22 cellular contexts compared by ENCODE assay signal in genomic region chr11:69966583-69966835, GRCh38.
"Had no signal": no experiment of that assay in that cellular context is flagged by ENCODE, and none has a peak within 500 bp of the region (broad histone marks: within the 10 kb centered on the region; RNA-seq: fewer than 3 reads in every experiment).

No MANE protein-coding gene starts in this region.

- H3K9ac ChIP-seq: KMS-11 had no signal

- H3K4me2 ChIP-seq: KMS-11 had no signal

- H3K36me3 Mint-ChIP-seq: IgD-negative memory B cell had no signal

- H3K4me3 ChIP-seq: K562, SJCRH30 had no signal

- H3K27ac ChIP-seq: KMS-11, SJCRH30 had no signal

- H3K27me3 ChIP-seq: SJCRH30 had no signal

- ATAC-seq: K562, Panc1, Right ventricle myocardium inferior, SK-N-SH treated with all-trans-retinoic acid at 6 μM for 48 hours had no signal

- DNase-seq: Kasumi-1, MM.1S, NCI-H1092 treated with DMSO at 0.1 percent for 48 hours, NCI-H1436, NCI-H187, NCI-H2029, NCI-H2081 treated with DMSO at 0.1 percent for 48 hours, NCI-H2171, NCI-H226, NCI-H446, NCI-H510A, NCI-H524 treated with DMSO at 0.1 percent for 48 hours, NCI-H774, SHP77 treated with DMSO at 0.1 percent for 48 hours, SJCRH30, T-helper 1 cell had no signal

- H3K27ac Mint-ChIP-seq: IgD-negative memory B cell had no signal

- H3K9me3 ChIP-seq: SJCRH30 had no signal

- H3K4me3 Mint-ChIP-seq: IgD-negative memory B cell had no signal

- H3K36me3 ChIP-seq: SJCRH30 had no signal

- H3K4me1 ChIP-seq: SJCRH30 had no signal
